Comparison of ENCODE assay signal across 8 cellular contexts in the genomic region with DNA sequence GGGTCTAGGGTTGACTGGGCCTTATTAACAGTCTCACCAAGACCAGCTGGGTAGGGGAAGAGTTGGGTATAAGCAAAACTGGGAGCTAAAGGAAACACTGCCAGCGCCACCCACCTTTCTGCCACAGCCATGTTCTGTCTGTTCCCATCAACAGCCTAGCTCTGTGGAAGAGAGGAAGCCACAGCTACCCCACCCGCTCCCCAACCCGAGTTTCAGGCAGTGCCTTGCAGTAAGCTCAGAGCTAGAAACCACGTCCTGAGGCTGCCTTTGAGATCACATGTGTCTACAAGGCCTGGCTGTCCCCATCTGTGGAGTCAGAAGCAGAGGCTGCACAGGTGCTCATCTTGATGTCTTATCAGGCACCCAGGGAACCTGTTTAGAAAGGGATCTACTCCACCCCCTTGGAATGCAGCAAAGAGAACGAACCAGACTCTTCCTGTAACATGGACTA. TPM values are rescaled to one million over a fixed set of nuclear protein-coding genes. Genes with fewer than 3 reads are reported as not detected.
A peak's percentile ranks its signal among the peaks of the same experiment; 100 is the strongest.
DNase-seq lines count a peak whose midpoint lies in the region; ATAC-seq and TF ChIP-seq lines count a peak whose summit lies in the region.

No MANE protein-coding gene starts in this region.

- TF ChIP-seq CTCF in AG04450 (IDR thresholded peaks at IDR 0.05; ENCODE audit: low read depth, low read length): no peak

- no peaks in the 10 kb centered on the region for H3K27me3 ChIP-seq in AG04450 (ENCODE audit: control insufficient read depth, insufficient read depth, low read length)
- no peaks in the 10 kb centered on the region for H3K27me3 ChIP-seq in MG63

- H3K27ac ChIP-seq in AG04450 (ENCODE audit: low read depth, low read length): peak overlapping the region; percentile 39

- POLR2A ChIA-PET in AG04450 (lab: Yijun Ruan, JAX): interaction anchor here (0.5 to 4.0 kb wide), 4 partner anchors 12 to 832 kb away, joined by 3 to 35 read pairs (median 4); a partner anchor contains a TSS

- H3K9me3 ChIP-seq in AG04450 (ENCODE audit: control insufficient read depth, insufficient read depth, low read length) (no peaks in the 10 kb centered on the region), MG63 (no peaks in the 10 kb centered on the region)

- H3K36me3 ChIP-seq in MG63: peaks cover 86% of the 10 kb centered on the region

- ATAC-seq in HG03039 (IDR thresholded peaks at IDR 0.05; ENCODE audit: unreplicated experiment): no peak

- H3K4me3 ChIP-seq in AG04450 (ENCODE audit: low read depth, low read length) (no peak overlapping the region), MG63 (no peak overlapping the region)

- CTCF ChIA-PET in AG04450 (lab: Charles Lee): interaction anchor here (0.6 kb wide), 1 partner anchor 13 kb away, joined by 3 read pairs; no protein-coding TSS in a partner anchor

- no peak for DNase-seq in AG04450 (ENCODE audit: low read depth, low spot score)
- DNase-seq in MG63: peak; percentile 33
- DNase-seq in activated effector memory CD4-positive, alpha-beta T cell treated with anti-CD3 and anti-CD28 coated beads, Interleukin-2, amount 50 U/mL, for 16 hours: peak; percentile 70
- DNase-seq in mesenteric fat pad (ENCODE audit: low spot score): peak; percentile 86
- no peak for DNase-seq in DMS153 (lab: John Stamatoyannopoulos, UW)
- DNase-seq in SKM-1 (lab: John Stamatoyannopoulos, UW; ENCODE audit: unreplicated experiment): no peak
- DNase-seq in NCI-H187 treated with DMSO at 0.1 percent for 48 hours (lab: John Stamatoyannopoulos, UW): no peak

RNA-seq across cellular contexts. Expression of a gene that starts 15.3 kb away (rescaled TPM):
- 341 and 383 TPM in 2 replicates for polyA plus RNA-seq in AG04450 (2011; rRNA removed)
- 664 and 722 TPM in 2 replicates for polyA minus RNA-seq in AG04450 (2011; rRNA and poly(A)+ RNA removed)
- total RNA-seq in MG63 (2014; rRNA removed; shearing (Covaris generic); ENCODE audit: low replicate concordance): 45.4 and 70.6 TPM in 2 replicates
- 429 TPM for total RNA-seq in mesenteric fat pad

RNA-seq across cellular contexts. Expression of a gene that starts 57.8 kb away (rescaled TPM):
- polyA plus RNA-seq in AG04450 (2011; rRNA removed): 24.1 and 31.1 TPM in 2 replicates
- polyA minus RNA-seq in AG04450 (2011; rRNA and poly(A)+ RNA removed): 23.2 and 24.0 TPM in 2 replicates
- total RNA-seq in MG63 (2014; rRNA removed; shearing (Covaris generic); ENCODE audit: low replicate concordance): 65.6 and 71.4 TPM in 2 replicates
- 40.9 TPM for total RNA-seq in mesenteric fat pad

Comparison
In these comparisons a context has a peak if more than half of its experiments do, and no peak if none do; other contexts are left out.
1. DNase-seq: peak in MG63 (single experiment), activated effector memory CD4-positive, alpha-beta T cell treated with anti-CD3 and anti-CD28 coated beads, Interleukin-2, amount 50 U/mL, for 16 hours (single experiment) and mesenteric fat pad (single experiment); none in AG04450 (single experiment), DMS153 (single experiment), SKM-1 (single experiment) and NCI-H187 treated with DMSO at 0.1 percent for 48 hours (single experiment).